9 cellular contexts compared by ENCODE assay signal in genomic region chr10:119254355-119254754, GRCh38. TPM values are rescaled to one million over a fixed set of nuclear protein-coding genes. Genes with fewer than 3 reads are reported as not detected.
A peak's percentile ranks its signal among the peaks of the same experiment; 100 is the strongest.
DNase-seq lines count a peak whose midpoint lies in the region; ATAC-seq, FAIRE-seq and TF ChIP-seq lines count a peak whose summit lies in the region.
"Had no signal": no experiment of that assay in that cellular context is flagged by ENCODE, and none has a peak within 500 bp of the region (broad histone marks: within the 10 kb centered on the region; RNA-seq: fewer than 3 reads in every experiment).

No MANE protein-coding gene starts in this region.

- no peak for DNase-seq in HFFc6
- DNase-seq in activated naive CD8-positive, alpha-beta T cell treated with anti-CD3 and anti-CD28 coated beads, Interleukin-2, amount 50 U/mL, for 24 hours: no peak
- no peak for DNase-seq in right lobe of liver
- DNase-seq in small intestine: no peak
- no peak for DNase-seq in central memory CD4-positive, alpha-beta T cell
- DNase-seq in KBM-7: no peak
- DNase-seq: NCI-H146 had no signal

- TF ChIP-seq CTCF in HFFc6 (IDR thresholded peaks at IDR 0.05): no peak
- TF ChIP-seq CTCF in right lobe of liver (IDR thresholded peaks at IDR 0.05): no peak

- in situ Hi-C loops in KBM-7 (cut with MboI; ENCODE audit: low pct_unique_long_range_greater_than_20kb, low sequenced_read_pairs): no loop called here

- H3K4me1 ChIP-seq in right lobe of liver: peaks cover 0 to 34% (median 14%) of the 10 kb centered on the region in 4 donors
- peaks cover 15 to 21% of the 10 kb centered on the region in 2 donors for H3K4me1 ChIP-seq in small intestine (ENCODE audit: control insufficient read depth in 2 of 2, insufficient read depth in 1 of 2, low read depth in 1 of 2, low read length in 1 of 2)

- H3K27ac ChIP-seq in right lobe of liver (peak overlapping the region; percentile 92 to 100 (median 97)), small intestine (ENCODE audit: low read depth in 1 of 2, low read length in 1 of 2) (peak overlapping the region; percentile 5 to 88)

- H3K27ac Mint-ChIP-seq in HFFc6: peak overlapping the region; percentile 97
- H3K27ac Mint-ChIP-seq in activated naive CD8-positive, alpha-beta T cell treated with anti-CD3 and anti-CD28 coated beads, Interleukin-2, amount 50 U/mL, for 24 hours: peak overlapping the region; percentile 88

- FAIRE-seq in small intestine (lab: Jason Lieb, UNC): no peak

- no peaks in the 10 kb centered on the region for H3K9me3 Mint-ChIP-seq in HFFc6
- no peaks in the 10 kb centered on the region for H3K9me3 Mint-ChIP-seq in activated naive CD8-positive, alpha-beta T cell treated with anti-CD3 and anti-CD28 coated beads, Interleukin-2, amount 50 U/mL, for 24 hours

- H3K27me3 ChIP-seq in right lobe of liver: no peaks in the 10 kb centered on the region
- no peaks in the 10 kb centered on the region for H3K27me3 ChIP-seq in small intestine (ENCODE audit: control insufficient read depth in 2 of 2, insufficient read depth in 2 of 2, low read length in 2 of 2)

- 78% methylated on average over 3 of the region's 3 CpGs for WGBS in right lobe of liver (ENCODE audit: insufficient coverage, low coverage, low lambda C conversion rate, missing lambda C conversion rate)
- WGBS in small intestine, 3 donors: 61 to 75% (median 71%) methylated on average over 3 of the region's 3 CpGs

- no peak for TF ChIP-seq POLR2A in right lobe of liver (IDR thresholded peaks at IDR 0.05)

- H3K36me3 Mint-ChIP-seq in HFFc6 (ENCODE audit: low read depth): no peaks in the 10 kb centered on the region
- H3K36me3 Mint-ChIP-seq in activated naive CD8-positive, alpha-beta T cell treated with anti-CD3 and anti-CD28 coated beads, Interleukin-2, amount 50 U/mL, for 24 hours (ENCODE audit: low read depth): peaks cover 4% of the 10 kb centered on the region

- H3K4me3 ChIP-seq in right lobe of liver (no peak overlapping the region), small intestine (ENCODE audit: low read depth in 1 of 2, low read length in 2 of 2) (no peak overlapping the region)

- H3K9me3 ChIP-seq in right lobe of liver (no peaks in the 10 kb centered on the region), small intestine (ENCODE audit: control insufficient read depth, low read depth) (no peaks in the 10 kb centered on the region)

- no peaks in the 10 kb centered on the region; the same call in 1 of the 2 replicates for H3K27me3 Mint-ChIP-seq in HFFc6 (ENCODE audit: insufficient read depth)
- no peaks in the 10 kb centered on the region for H3K27me3 Mint-ChIP-seq in activated naive CD8-positive, alpha-beta T cell treated with anti-CD3 and anti-CD28 coated beads, Interleukin-2, amount 50 U/mL, for 24 hours

- ATAC-seq in activated naive CD8-positive, alpha-beta T cell treated with anti-CD3 and anti-CD28 coated beads, Interleukin-2, amount 50 U/mL, for 24 hours: no peak
- ATAC-seq in right lobe of liver (no peak), GM18502 (IDR thresholded peaks at IDR 0.05; ENCODE audit: poor library complexity, unreplicated experiment) (no peak), HG03139 (IDR thresholded peaks at IDR 0.05; ENCODE audit: unreplicated experiment) (no peak)

- H3K4me1 Mint-ChIP-seq in HFFc6 (ENCODE audit: low read depth): peaks cover 59% of the 10 kb centered on the region
- H3K4me1 Mint-ChIP-seq in activated naive CD8-positive, alpha-beta T cell treated with anti-CD3 and anti-CD28 coated beads, Interleukin-2, amount 50 U/mL, for 24 hours: peaks cover 42% of the 10 kb centered on the region

- intact Hi-C loops in right lobe of liver (cut with DNase I): no loop called here

- H3K36me3 ChIP-seq in right lobe of liver (no peaks in the 10 kb centered on the region), small intestine (ENCODE audit: control insufficient read depth in 2 of 2, insufficient read depth in 2 of 2, low read length in 2 of 2) (no peaks in the 10 kb centered on the region)

- peak overlapping the region; percentile 78 for H3K4me3 Mint-ChIP-seq in HFFc6
- H3K4me3 Mint-ChIP-seq in activated naive CD8-positive, alpha-beta T cell treated with anti-CD3 and anti-CD28 coated beads, Interleukin-2, amount 50 U/mL, for 24 hours: peak overlapping the region; percentile 21

RNA-seq across cellular contexts. Expression of gene GRK5, which starts 47.0 kb away (rescaled TPM):
- total RNA-seq in HFFc6 (2021; fragmentation: NEBNext Ultra II Directional; extraction: Animal tissue kit (Norgen Biotek cat#: 25700)): 10 to 100 TPM in 4 of 6 experiments, 1 to 10 TPM in 2; 9.7 to 16.8 (median 15.9) TPM
- 10 to 100 TPM in 1 of 6 experiments, 1 to 10 TPM in 5; 5.9 to 11.5 (median 7.9) TPM for total RNA-seq in right lobe of liver
- 10 to 100 TPM; 24.4 to 50.5 (median 27.7) TPM for polyA plus RNA-seq in small intestine
